In the genomic region with DNA sequence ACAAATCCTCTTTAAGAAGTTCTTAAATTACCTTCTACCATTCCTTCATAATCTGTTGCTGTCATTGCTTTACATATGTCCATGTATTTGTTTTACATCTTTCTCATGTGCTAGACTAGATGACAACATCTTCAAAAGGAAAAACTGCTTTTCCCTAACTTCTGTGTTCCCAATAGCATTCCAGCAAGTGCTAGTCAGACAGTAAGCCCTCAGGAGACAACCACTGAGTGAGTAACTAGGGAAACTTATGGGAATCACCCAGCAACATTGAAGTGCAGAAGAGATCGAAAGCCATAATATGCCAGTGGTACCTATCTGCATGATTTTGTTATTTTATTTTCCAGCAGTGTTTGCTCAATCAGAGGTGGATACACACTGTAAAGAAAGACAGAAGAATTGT, we compare ENCODE assay signal across 26 cellular contexts.
"Had no signal": no experiment of that assay in that cellular context is flagged by ENCODE, and none has a peak within 500 bp of the region (broad histone marks: within the 10 kb centered on the region; RNA-seq: fewer than 3 reads in every experiment).

No MANE protein-coding gene starts in this region.

- DNase-seq: activated CD4-positive, alpha-beta T cell treated with anti-CD3 and anti-CD28 coated beads for 36 hours; activated CD4-positive, CD25-positive, alpha-beta regulatory T cell; activated CD8-positive, alpha-beta memory T cell treated with anti-CD3 and anti-CD28 coated beads, Interleukin-2, amount 10 ng/mL, durations not matched to agents 7 days and 5 days; activated CD8-positive, alpha-beta T cell treated with anti-CD3 and anti-CD28 coated beads, Interleukin-2, amount 10 ng/mL, durations not matched to agents 7 days and 5 days; activated naive CD4-positive, alpha-beta T cell treated with Interleukin-2 at 50 U/mL for 16 hours; activated T-cell treated with anti-CD3 and anti-CD28 coated beads for 4 hours; activated T-cell treated with anti-CD3 and anti-CD28 coated beads, Interleukin-2, amount 50 U/mL, for 72 hours; anterior cingulate cortex; caudate nucleus; endodermal cell; gastrocnemius medialis; glutamatergic neuron; left cardiac atrium; left ventricle myocardium superior; naive thymus-derived CD4-positive, alpha-beta T cell; nucleus accumbens; psoas muscle; sigmoid colon; stimulated activated CD4-positive, alpha-beta T cell treated with anti-CD3 and anti-CD28 coated beads, Interleukin-15, amount 100 ng/mL, for 24 hours; stimulated activated CD4-positive, alpha-beta T cell treated with anti-CD3 and anti-CD28 coated beads, Interleukin-2, amount 100 ng/mL, for 24 hours; stimulated activated naive B cell treated with anti-CD40 and anti-IgM and Interleukin-4, amounts not matched to agents 10 μg/mL and 1 μg/mL and 100 μg/mL, for 72 hours; stomach; T-helper 1 cell; tibial artery; upper lobe of right lung had no signal

- H3K4me3 ChIP-seq: esophagus muscularis mucosa, gastrocnemius medialis, psoas muscle, sigmoid colon, stomach, tibial artery, upper lobe of right lung had no signal

- ATAC-seq: activated CD4-positive, alpha-beta T cell treated with anti-CD3 and anti-CD28 coated beads for 36 hours; activated CD8-positive, alpha-beta memory T cell treated with anti-CD3 and anti-CD28 coated beads, Interleukin-2, amount 10 ng/mL, durations not matched to agents 7 days and 5 days; activated CD8-positive, alpha-beta T cell treated with anti-CD3 and anti-CD28 coated beads, Interleukin-2, amount 10 ng/mL, durations not matched to agents 7 days and 5 days; activated T-cell treated with anti-CD3 and anti-CD28 coated beads, Interleukin-2, amount 50 U/mL, for 72 hours; gastrocnemius medialis; left cardiac atrium; left ventricle myocardium superior; naive thymus-derived CD4-positive, alpha-beta T cell; psoas muscle; stimulated activated naive B cell treated with anti-CD40 and anti-IgM and Interleukin-4, amounts not matched to agents 10 μg/mL and 1 μg/mL and 100 μg/mL, for 72 hours; upper lobe of right lung had no signal
